In genomic region chr2:73979686-73980085, GRCh38 we compare ENCODE assay signal across 10 cellular contexts. TPM values are rescaled to one million over a fixed set of nuclear protein-coding genes. Genes with fewer than 3 reads are reported as not detected.
DNase-seq lines count a peak whose midpoint lies in the region; ATAC-seq and TF ChIP-seq lines count a peak whose summit lies in the region.
"Had no signal": no experiment of that assay in that cellular context is flagged by ENCODE, and none has a peak within 500 bp of the region (broad histone marks: within the 10 kb centered on the region; RNA-seq: fewer than 3 reads in every experiment).

No MANE protein-coding gene starts in this region.

- POLR2A ChIA-PET in activated CD4-positive, alpha-beta T cell treated with anti-CD3 and anti-CD28 coated beads for 36 hours (lab: Charles Lee) = interaction anchor here (0.7 to 1.2 kb wide), 2 partner anchors 9 to 16 kb away, joined by 4 to 5 read pairs; no protein-coding TSS in a partner anchor

- peaks cover 4% of the 10 kb centered on the region for H3K36me3 Mint-ChIP-seq in activated CD4-positive, alpha-beta T cell treated with anti-CD3 and anti-CD28 coated beads for 36 hours (ENCODE audit: low read depth)
- H3K36me3 Mint-ChIP-seq: immature natural killer cell had no signal

- no peaks in the 10 kb centered on the region for H3K27me3 Mint-ChIP-seq in activated CD4-positive, alpha-beta T cell treated with anti-CD3 and anti-CD28 coated beads for 36 hours

- H3K4me1 Mint-ChIP-seq in activated CD4-positive, alpha-beta T cell treated with anti-CD3 and anti-CD28 coated beads for 36 hours = peaks cover 80% of the 10 kb centered on the region

- intact Hi-C loops in activated CD4-positive, alpha-beta T cell treated with anti-CD3 and anti-CD28 coated beads for 36 hours (cut with DNase I, micrococcal nuclease) = loop anchor here (1.0 to 10.0 kb wide), 6 partner anchors 8 to 125 kb away; no protein-coding TSS in a partner anchor

- peak; percentile 8 for ATAC-seq in activated CD4-positive, alpha-beta T cell treated with anti-CD3 and anti-CD28 coated beads for 36 hours
- ATAC-seq in HG03378 (IDR thresholded peaks at IDR 0.05; ENCODE audit: unreplicated experiment) = no peak

- TF ChIP-seq CTCF in cardiac fibroblast (IDR thresholded peaks at IDR 0.05; ENCODE audit: low read depth, low read length) = no peak
- TF ChIP-seq CTCF in retinal pigment epithelial cell (conservative IDR thresholded peaks at IDR 0.05; ENCODE audit: low read depth, low read length) = no peak

- no peak for DNase-seq in activated CD4-positive, alpha-beta T cell treated with anti-CD3 and anti-CD28 coated beads for 36 hours
- no peak for DNase-seq in activated CD4-positive, alpha-beta T cell treated with anti-CD3 and anti-CD28 coated beads, Interleukin-2, amount 50 U/mL, for 48 hours
- DNase-seq in NCI-H226 (peak; percentile 87), cardiac fibroblast (ENCODE audit: low read depth in 2 of 2) (peak; percentile 85 to 92), retinal pigment epithelial cell (ENCODE audit: low read depth) (peak; percentile 37), C1 segment of cervical spinal cord (lab: John Stamatoyannopoulos, UW) (no peak), NK-92 (lab: John Stamatoyannopoulos, UW; ENCODE audit: unreplicated experiment) (no peak)
- DNase-seq: NCI-H2029 had no signal

- peak overlapping the region; percentile 68 for H3K4me3 Mint-ChIP-seq in activated CD4-positive, alpha-beta T cell treated with anti-CD3 and anti-CD28 coated beads for 36 hours

- CTCF ChIA-PET in activated CD4-positive, alpha-beta T cell treated with anti-CD3 and anti-CD28 coated beads for 36 hours (lab: Charles Lee) = interaction anchor here (0.6 to 1.8 kb wide), 8 partner anchors 9 to 156 kb away, joined by 3 to 6 read pairs (median 4); no protein-coding TSS in a partner anchor

- H3K4me3 ChIP-seq in cardiac fibroblast (replicated peaks in 1 of 2; ENCODE audit: low read depth in 2 of 2, low read length in 2 of 2) (no peak overlapping the region), retinal pigment epithelial cell (ENCODE audit: low read length) (no peak overlapping the region)

- peak overlapping the region; percentile 91 for H3K27ac Mint-ChIP-seq in activated CD4-positive, alpha-beta T cell treated with anti-CD3 and anti-CD28 coated beads for 36 hours

- no peaks in the 10 kb centered on the region for H3K9me3 Mint-ChIP-seq in activated CD4-positive, alpha-beta T cell treated with anti-CD3 and anti-CD28 coated beads for 36 hours (ENCODE audit: low read depth)

RNA-seq across cellular contexts. Expression of gene TET3, which starts 5.0 kb away (rescaled TPM):
- 10 to 100 TPM; 15.0 to 17.3 TPM for total RNA-seq in activated CD4-positive, alpha-beta T cell treated with anti-CD3 and anti-CD28 coated beads for 36 hours

RNA-seq across cellular contexts. Expression of gene DGUOK, which starts 53.0 kb away (rescaled TPM):
- total RNA-seq in activated CD4-positive, alpha-beta T cell treated with anti-CD3 and anti-CD28 coated beads for 36 hours = 100 to 1,000 TPM in 1 of 2 experiments, 10 to 100 TPM in 1; 97.6 to 119 TPM

Comparison
In these comparisons a context has a peak if more than half of its experiments do, and no peak if none do; other contexts are left out.
1. DNase-seq: peak in NCI-H226 (single experiment), cardiac fibroblast (2 of 2) and retinal pigment epithelial cell (single experiment); none in activated CD4-positive, alpha-beta T cell treated with anti-CD3 and anti-CD28 coated beads for 36 hours (single experiment), activated CD4-positive, alpha-beta T cell treated with anti-CD3 and anti-CD28 coated beads, Interleukin-2, amount 50 U/mL, for 48 hours (0 of 2), C1 segment of cervical spinal cord (0 of 14) and NK-92 (single experiment).